In genomic region chr6:167685654-167686053, GRCh38 we compare ENCODE assay signal across 23 cellular contexts.
"Had no signal": no experiment of that assay in that cellular context is flagged by ENCODE, and none has a peak within 500 bp of the region (broad histone marks: within the 10 kb centered on the region; RNA-seq: fewer than 3 reads in every experiment).

No MANE protein-coding gene starts in this region.

- H2AFZ ChIP-seq: neural progenitor cell had no signal

- H3K4me2 ChIP-seq: neural progenitor cell had no signal

- H3K27me3 ChIP-seq: brain microvascular endothelial cell, gastrocnemius medialis, neural progenitor cell, ovary, sigmoid colon, testis, upper lobe of left lung had no signal

- H3K36me3 ChIP-seq: brain microvascular endothelial cell, gastrocnemius medialis, neural progenitor cell, ovary, sigmoid colon, upper lobe of left lung had no signal

- ATAC-seq: activated CD8-positive, alpha-beta T cell treated with anti-CD3 and anti-CD28 coated beads for 36 hours; activated naive CD8-positive, alpha-beta T cell treated with anti-CD3 and anti-CD28 coated beads, Interleukin-2, amount 50 U/mL, for 24 hours; gastrocnemius medialis; naive thymus-derived CD4-positive, alpha-beta T cell; stimulated activated memory B cell treated with anti-CD40 and anti-IgM and Interleukin-4, amounts not matched to agents 10 μg/mL and 1 μg/mL and 100 μg/mL, for 72 hours had no signal

- H3K4me3 ChIP-seq: gastrocnemius medialis, neural progenitor cell, ovary, sigmoid colon, testis, upper lobe of left lung had no signal

- H3K9me3 ChIP-seq: gastrocnemius medialis, ovary, sigmoid colon, testis, upper lobe of left lung had no signal

- FAIRE-seq: colon, endometrium, TTC549 had no signal

- H3K27ac Mint-ChIP-seq: activated B cell treated with CpG ODN at 0.5 μM for 24 hours; activated CD8-positive, alpha-beta T cell treated with anti-CD3 and anti-CD28 coated beads for 36 hours; activated naive CD4-positive, alpha-beta T cell treated with anti-CD3 and anti-CD28 coated beads for 36 hours; activated naive CD8-positive, alpha-beta T cell treated with anti-CD3 and anti-CD28 coated beads, Interleukin-2, amount 50 U/mL, for 24 hours; naive thymus-derived CD4-positive, alpha-beta T cell; stimulated activated memory B cell treated with anti-CD40 and anti-IgM and Interleukin-4, amounts not matched to agents 10 μg/mL and 1 μg/mL and 100 μg/mL, for 72 hours had no signal

- H3K27ac ChIP-seq: brain microvascular endothelial cell, gastrocnemius medialis, neural progenitor cell, ovary, sigmoid colon had no signal

- H3K36me3 Mint-ChIP-seq: neural progenitor cell; stimulated activated memory B cell treated with anti-CD40 and anti-IgM and Interleukin-4, amounts not matched to agents 10 μg/mL and 1 μg/mL and 100 μg/mL, for 72 hours had no signal

- DNase-seq: activated B cell treated with CpG ODN at 0.5 μM for 24 hours; activated CD4-positive, alpha-beta T cell treated with anti-CD3 and anti-CD28 coated beads for 48 hours; activated CD8-positive, alpha-beta T cell treated with anti-CD3 and anti-CD28 coated beads for 36 hours; activated naive CD4-positive, alpha-beta T cell treated with anti-CD3 and anti-CD28 coated beads for 36 hours; activated naive CD8-positive, alpha-beta T cell treated with anti-CD3 and anti-CD28 coated beads, Interleukin-2, amount 50 U/mL, for 24 hours; activated T-cell treated with anti-CD3 and anti-CD28 coated beads, Interleukin-2, amount 50 U/mL, for 1 hour; anterior cingulate cortex; brain microvascular endothelial cell; central memory CD4-positive, alpha-beta T cell; gastrocnemius medialis; head of caudate nucleus; mesendoderm; naive thymus-derived CD4-positive, alpha-beta T cell; ovary; sigmoid colon; stimulated activated CD4-positive, alpha-beta T cell treated with anti-CD3 and anti-CD28 coated beads, Interleukin-4, amount 100 ng/mL, for 4 hours; testis; upper lobe of left lung had no signal

- H3K9me3 Mint-ChIP-seq: activated naive CD4-positive, alpha-beta T cell treated with anti-CD3 and anti-CD28 coated beads for 36 hours had no signal

- H3K4me3 Mint-ChIP-seq: activated B cell treated with CpG ODN at 0.5 μM for 24 hours; activated CD8-positive, alpha-beta T cell treated with anti-CD3 and anti-CD28 coated beads for 36 hours; activated naive CD4-positive, alpha-beta T cell treated with anti-CD3 and anti-CD28 coated beads for 36 hours; activated naive CD8-positive, alpha-beta T cell treated with anti-CD3 and anti-CD28 coated beads, Interleukin-2, amount 50 U/mL, for 24 hours; neural progenitor cell; stimulated activated memory B cell treated with anti-CD40 and anti-IgM and Interleukin-4, amounts not matched to agents 10 μg/mL and 1 μg/mL and 100 μg/mL, for 72 hours had no signal

- H3K9ac ChIP-seq: neural progenitor cell had no signal
